ENCODE assay signal across 20 cellular contexts in genomic region chr5:87322381-87322780, GRCh38.
"Had no signal": no experiment of that assay in that cellular context is flagged by ENCODE, and none has a peak within 500 bp of the region (broad histone marks: within the 10 kb centered on the region; RNA-seq: fewer than 3 reads in every experiment).

No MANE protein-coding gene starts in this region.

- H3K4me1 ChIP-seq: body of pancreas had no signal

- H3K4me3 ChIP-seq: ascending aorta, body of pancreas had no signal

- DNase-seq: activated B cell treated with CpG ODN at 0.5 μM for 24 hours; activated CD4-positive, alpha-beta T cell treated with anti-CD3 and anti-CD28 coated beads for 1 hour; activated CD4-positive, alpha-beta T cell treated with anti-CD3 and anti-CD28 coated beads, Interleukin-2, amount 10 ng/mL, durations not matched to agents 24 days and 14 days; activated CD4-positive, alpha-beta T cell treated with anti-CD3 and anti-CD28 coated beads, Interleukin-2, amount 50 U/mL, for 48 hours; activated naive CD8-positive, alpha-beta T cell treated with anti-CD3 and anti-CD28 coated beads, Interleukin-2, amount 50 U/mL, for 24 hours; activated T-cell treated with anti-CD3 and anti-CD28 coated beads, Interleukin-2, amount 50 U/mL, for 72 hours; amniotic stem cell; body of pancreas; Karpas-422; NCI-H1048; NCI-H146; NCI-H187 treated with DMSO at 0.1 percent for 48 hours; NCI-H2081 treated with DMSO at 0.1 percent for 48 hours; NCI-H446; NCI-H524; PC-3; SHP77 treated with DMSO at 0.1 percent for 48 hours had no signal

- ATAC-seq: activated naive CD4-positive, alpha-beta T cell treated with anti-CD3 and anti-CD28 coated beads, Interleukin-2, amount 50 U/mL, for 72 hours; activated naive CD8-positive, alpha-beta T cell treated with anti-CD3 and anti-CD28 coated beads, Interleukin-2, amount 50 U/mL, for 24 hours; activated T-cell treated with anti-CD3 and anti-CD28 coated beads, Interleukin-2, amount 50 U/mL, for 72 hours; body of pancreas; PC-3 had no signal

- H3K36me3 ChIP-seq: ascending aorta had no signal

- H3K4me3 Mint-ChIP-seq: activated B cell treated with CpG ODN at 0.5 μM for 24 hours; activated CD4-positive, alpha-beta T cell treated with anti-CD3 and anti-CD28 coated beads, Interleukin-2, amount 10 ng/mL, durations not matched to agents 24 days and 14 days; activated naive CD8-positive, alpha-beta T cell treated with anti-CD3 and anti-CD28 coated beads, Interleukin-2, amount 50 U/mL, for 24 hours; activated T-cell treated with anti-CD3 and anti-CD28 coated beads, Interleukin-2, amount 50 U/mL, for 72 hours; T-helper 1 cell treated with Interleukin-12 subunit alpha and Interleukin-12 subunit beta and Interleukin-4 antibody, amounts not matched to agents 30 μg/mL and 1 μg/mL, for 36 hours had no signal

- H3K27me3 ChIP-seq: ascending aorta, body of pancreas had no signal

- H3K27ac ChIP-seq: ascending aorta, body of pancreas had no signal

- H3K27me3 Mint-ChIP-seq: activated B cell treated with CpG ODN at 0.5 μM for 24 hours; activated CD4-positive, alpha-beta T cell treated with anti-CD3 and anti-CD28 coated beads, Interleukin-2, amount 10 ng/mL, durations not matched to agents 24 days and 14 days; activated naive CD8-positive, alpha-beta T cell treated with anti-CD3 and anti-CD28 coated beads, Interleukin-2, amount 50 U/mL, for 24 hours had no signal

- H3K27ac Mint-ChIP-seq: activated B cell treated with CpG ODN at 0.5 μM for 24 hours; activated CD4-positive, alpha-beta T cell treated with anti-CD3 and anti-CD28 coated beads, Interleukin-2, amount 10 ng/mL, durations not matched to agents 24 days and 14 days; activated naive CD4-positive, alpha-beta T cell treated with anti-CD3 and anti-CD28 coated beads, Interleukin-2, amount 50 U/mL, for 72 hours; activated naive CD8-positive, alpha-beta T cell treated with anti-CD3 and anti-CD28 coated beads, Interleukin-2, amount 50 U/mL, for 24 hours; T-helper 1 cell treated with Interleukin-12 subunit alpha and Interleukin-12 subunit beta and Interleukin-4 antibody, amounts not matched to agents 30 μg/mL and 1 μg/mL, for 36 hours had no signal

- H3K9me3 ChIP-seq: ascending aorta, body of pancreas had no signal
